Comparison of ENCODE assay signal across 16 cellular contexts in the genomic region with DNA sequence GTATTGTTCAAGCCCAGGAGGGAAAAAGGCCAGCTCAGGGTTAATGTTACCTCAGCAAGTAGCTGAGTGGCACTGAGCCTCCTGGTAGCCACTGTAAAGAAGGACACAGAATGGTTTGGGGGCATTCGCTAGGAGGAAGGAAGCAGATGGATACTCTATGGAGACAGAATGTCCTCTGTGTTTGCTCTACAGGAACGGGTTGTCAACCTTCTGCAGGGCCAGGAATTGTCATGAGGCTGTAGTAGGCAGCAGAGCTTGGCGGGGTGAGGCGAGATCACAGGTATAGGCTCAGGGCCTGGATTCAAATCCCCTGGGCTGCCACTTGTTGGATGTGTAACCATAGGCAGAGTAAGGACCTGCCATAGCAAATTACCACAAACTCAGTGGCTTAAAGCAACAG. TPM values are rescaled to one million over a fixed set of nuclear protein-coding genes. Genes with fewer than 3 reads are reported as not detected.
"Had no signal": no experiment of that assay in that cellular context is flagged by ENCODE, and none has a peak within 500 bp of the region (broad histone marks: within the 10 kb centered on the region; RNA-seq: fewer than 3 reads in every experiment).

No MANE protein-coding gene starts in this region.

- H3K27me3 ChIP-seq: foreskin keratinocyte, ovary, stomach had no signal

- H3K27ac ChIP-seq: coronary artery, foreskin keratinocyte, ovary, skin epidermis, thoracic aorta had no signal

- H3K36me3 ChIP-seq: ovary, stomach, thoracic aorta had no signal

- DNase-seq: effector CD4-positive, alpha-beta T cell; erythroblast; foreskin keratinocyte; kidney glomerular epithelial cell; mucosa of descending colon; naive thymus-derived CD8-positive, alpha-beta T cell; nucleus accumbens; ovary; stimulated activated CD4-positive, alpha-beta T cell treated with anti-CD3 and anti-CD28 coated beads, Interleukin-2, amount 100 ng/mL, for 24 hours; stimulated activated naive CD4-positive, alpha-beta T cell; stomach; substantia nigra had no signal

- ATAC-seq: foreskin keratinocyte; mucosa of descending colon; naive thymus-derived CD8-positive, alpha-beta T cell; sciatic nerve had no signal

- H3K9me3 ChIP-seq: mucosa of descending colon, ovary, stomach, thoracic aorta had no signal

- H3K4me3 ChIP-seq: coronary artery, mucosa of descending colon, ovary, skin epidermis, stomach, thoracic aorta had no signal

- H3K4me1 ChIP-seq: foreskin keratinocyte had no signal

RNA-seq across cellular contexts. Expression of gene LRRC75B, which starts 3.0 kb away (rescaled TPM):
- total RNA-seq: naive thymus-derived CD8-positive, alpha-beta T cell had no signal
